ENCODE assay signal across 8 cellular contexts in the genomic region with DNA sequence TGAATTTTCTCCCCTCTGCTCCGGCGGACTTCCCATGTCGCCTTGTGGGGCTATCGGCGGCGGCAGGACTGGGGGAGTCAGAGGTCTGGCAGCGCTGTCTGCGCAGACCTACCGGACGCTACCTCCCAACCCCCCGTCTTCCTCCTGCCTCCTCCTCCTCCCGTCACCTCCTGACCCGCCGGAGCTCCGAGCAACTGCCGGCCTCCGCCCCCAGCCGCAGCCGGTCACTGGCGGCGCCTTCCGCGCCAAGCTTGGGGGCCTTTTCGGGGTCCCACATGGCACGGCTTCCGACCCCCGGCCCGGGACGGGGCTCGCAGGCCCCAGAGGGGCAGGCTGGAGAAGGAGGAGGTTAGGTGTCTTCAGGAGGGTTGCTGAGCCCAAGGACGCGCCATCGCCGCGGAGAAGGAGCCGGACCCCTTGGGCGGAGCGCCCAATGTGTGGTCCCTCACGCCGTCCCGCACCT. TPM values are rescaled to one million over a fixed set of nuclear protein-coding genes. Genes with fewer than 3 reads are reported as not detected.
DNase-seq lines count a peak whose midpoint lies in the region; ATAC-seq and TF ChIP-seq lines count a peak whose summit lies in the region.
"Not testable (repeated sequence)": the region's sequence is repeated elsewhere in the genome, so short reads cannot be mapped to it uniquely, and the experiment has no call there.

No MANE protein-coding gene starts in this region.

- intact Hi-C loops in sigmoid colon (cut with DNase I): loop anchor here (5.0 kb wide), 2 partner anchors 40 to 105 kb away; a partner anchor contains a TSS

- peak overlapping the region; percentile 96 to 98 for H3K27ac Mint-ChIP-seq in effector memory CD8-positive, alpha-beta T cell

- not testable (repeated sequence) for TF ChIP-seq CTCF in AG09309 (IDR thresholded peaks at IDR 0.05; ENCODE audit: control insufficient read depth, insufficient read depth, low read depth, low read length, missing control alignments); sigmoid colon (IDR thresholded peaks at IDR 0.05)

- peak overlapping the region; percentile 89 to 97 for H3K4me3 Mint-ChIP-seq in effector memory CD8-positive, alpha-beta T cell

- peaks cover 9 to 28% of the 10 kb centered on the region in 2 donors for H3K4me1 Mint-ChIP-seq in effector memory CD8-positive, alpha-beta T cell (ENCODE audit: low read depth in 2 of 2)

- H3K27me3 ChIP-seq in sigmoid colon: not testable (repeated sequence)

- not testable (repeated sequence) for H3K36me3 ChIP-seq in KOPT-K1 (ENCODE audit: insufficient read depth, low read length); sigmoid colon

- peaks cover 13% of the 10 kb centered on the region for H3K36me3 Mint-ChIP-seq in effector memory CD8-positive, alpha-beta T cell (ENCODE audit: insufficient read depth)

- H3K27me3 Mint-ChIP-seq in effector memory CD8-positive, alpha-beta T cell: not testable (repeated sequence)

- not testable (repeated sequence) for H3K9me3 ChIP-seq in KOPT-K1 (ENCODE audit: insufficient read depth, low read length, poor library complexity, severe bottlenecking); sigmoid colon

- not testable (repeated sequence) for TF ChIP-seq EP300 in sigmoid colon (IDR thresholded peaks at IDR 0.05)

- not testable (repeated sequence) for H3K9me3 Mint-ChIP-seq in effector memory CD8-positive, alpha-beta T cell

- peaks cover 0 to 29% (median 18%) of the 10 kb centered on the region in 4 donors for H3K4me1 ChIP-seq in sigmoid colon

- DNase-seq in AG09309 (ENCODE audit: low read depth); left lobe of liver (ENCODE audit: low spot score); sigmoid colon: not testable (repeated sequence)
- DNase-seq in activated CD8-positive, alpha-beta memory T cell treated with anti-CD3 and anti-CD28 coated beads, Interleukin-2, amount 50 U/mL, for 4 hours: peak; percentile 17
- peak in 1 of 3 experiments; percentile 4 for DNase-seq in effector memory CD8-positive, alpha-beta T cell

- ATAC-seq in GM19324 (IDR thresholded peaks at IDR 0.05; ENCODE audit: low FRiP score, unreplicated experiment) (peak; percentile 58), HG02870 (IDR thresholded peaks at IDR 0.05; ENCODE audit: unreplicated experiment) (peak; percentile 51), left lobe of liver (peak; percentile 83)
- ATAC-seq in effector memory CD8-positive, alpha-beta T cell (replicated peaks): peak; percentile 38

- WGBS in sigmoid colon, 2 donors: 0 to 1% methylated on average over 18 of the region's 41 CpGs

- H3K27ac ChIP-seq in KOPT-K1 (ENCODE audit: low read depth, low read length, poor library complexity, severe bottlenecking): peak overlapping the region; percentile 89
- peak overlapping the region; percentile 83 to 88 (median 86) for H3K27ac ChIP-seq in sigmoid colon

- not testable (repeated sequence) for TF ChIP-seq POLR2A in sigmoid colon (IDR thresholded peaks at IDR 0.05)

- H3K4me3 ChIP-seq in AG09309 (ENCODE audit: control insufficient read depth, low read depth, low read length) (peak overlapping the region; percentile 95), sigmoid colon (peak overlapping the region; percentile 55 to 78 (median 62))

RNA-seq across cellular contexts. Expression of a gene that starts 0.3 kb away (rescaled TPM):
- total RNA-seq in left lobe of liver: 3.6 TPM
- total RNA-seq in sigmoid colon: 10 to 100 TPM; 15.9 to 23.5 (median 18.9) TPM
- 1 to 10 TPM; 2.3 to 2.8 (median 2.4) TPM for polyA plus RNA-seq in sigmoid colon

RNA-seq across cellular contexts. Expression of a gene that starts 0.9 kb away (rescaled TPM):
- total RNA-seq in left lobe of liver: 19.3 TPM
- 10 to 100 TPM in 2 of 4 donors, 1 to 10 TPM in 2; 3.3 to 23.0 (median 10.9) TPM for total RNA-seq in sigmoid colon
- 10 to 100 TPM; 16.4 to 20.4 (median 20.1) TPM for polyA plus RNA-seq in sigmoid colon

RNA-seq across cellular contexts. Expression of a gene that starts 40.8 kb away (rescaled TPM):
- 0.63 TPM for total RNA-seq in left lobe of liver
- total RNA-seq in sigmoid colon: 10 to 100 TPM; 15.7 to 28.8 (median 25.1) TPM
- polyA plus RNA-seq in sigmoid colon: 1 to 10 TPM in 2 of 3 donors, under 1 TPM in 1; 0.46 to 1.8 (median 1.3) TPM

Comparison
In these comparisons a context has a peak if more than half of its experiments do, and no peak if none do; other contexts are left out.
1. RNA of a gene that starts 40.8 kb away (total RNA-seq): 15.7 to 28.8 TPM in sigmoid colon; 0.63 TPM in left lobe of liver (single experiment); every median in the first group is over 10 times any median in the second.
2. Peak in every context shown above with its lines, with median percentiles within 50 percentile points of each other: ATAC-seq.